1 cellular context compared by ENCODE assay signal in genomic region chr13:52652170-52652979, GRCh38.
A peak's percentile ranks its signal among the peaks of the same experiment; 100 is the strongest.
TF ChIP-seq lines count a peak whose summit lies in the region.

Gene SUGT1 (plus strand): TSS chr13:52652836. CDS start chr13:52652921, 85 bp downstream.

TF ChIP-seq in K562, 482 proteins besides CTCF, POLR2A, EP300 and RAD21 (continued from another document and continues in another):
- peak in 1 of 2 experiments; percentile 66; a peak in 1 of 4 replicates for TF ChIP-seq BCLAF1 (IDR thresholded peaks at IDR 0.05; ENCODE audit: borderline replicate concordance in 1 of 2, control insufficient read depth in 1 of 2, low read depth in 2 of 2, low read length in 1 of 2)
- no peak for TF ChIP-seq TEAD2 (tag; IDR thresholded peaks at IDR 0.05)
- TF ChIP-seq RBM22 (IDR thresholded peaks at IDR 0.05; ENCODE audit: low read depth, low read length, poor library complexity, severe bottlenecking) = no peak
- peak; percentile 72 for TF ChIP-seq TAF1 (IDR thresholded peaks at IDR 0.05; ENCODE audit: control insufficient read depth, extremely low read depth, insufficient read depth, low read length, severe bottlenecking)
- peak; percentile 89 for TF ChIP-seq GTF2E2 (tag; IDR thresholded peaks at IDR 0.05)
- TF ChIP-seq MBD2 (IDR thresholded peaks at IDR 0.05; ENCODE audit: borderline replicate concordance, low read depth) = peak; percentile 45; the same call in 1 of the 2 replicates
- no peak for TF ChIP-seq FOXO4 (CRISPR knock-in tag; IDR thresholded peaks at IDR 0.05)
- peak; percentile 35 for TF ChIP-seq HMGN3 (IDR thresholded peaks at IDR 0.05; ENCODE audit: borderline replicate concordance, extremely low read depth, insufficient read length, low read depth, low read length)
- TF ChIP-seq PHF8 (IDR thresholded peaks at IDR 0.05; ENCODE audit: borderline replicate concordance, low read length) = peak; percentile 70; the same call in 1 of the 2 replicates
- TF ChIP-seq MAX (CRISPR knock-in tag; IDR thresholded peaks at IDR 0.05) = peak; percentile 74
- TF ChIP-seq UBTF (IDR thresholded peaks at IDR 0.05; ENCODE audit: borderline replicate concordance in 1 of 2, low read depth in 2 of 2, low read length in 2 of 2) = peak; percentile 100
- peak; percentile 75 for TF ChIP-seq ZNF395 (CRISPR knock-in tag; IDR thresholded peaks at IDR 0.05)
- TF ChIP-seq ELF4 (CRISPR knock-in tag; IDR thresholded peaks at IDR 0.05) = 0 out of 2 replicates have a peak, but pooled peaks have one; percentile 61
- TF ChIP-seq PTTG1 (tag; IDR thresholded peaks at IDR 0.05; ENCODE audit: low read depth) = no peak
- TF ChIP-seq ELF1 (tag; IDR thresholded peaks at IDR 0.05) = peak; percentile 92
- peak; percentile 50 for TF ChIP-seq CCNT2 (IDR thresholded peaks at IDR 0.05; ENCODE audit: borderline replicate concordance, extremely low read depth, insufficient read length, low read depth, low read length)
- TF ChIP-seq ZNF431 (CRISPR knock-in tag; IDR thresholded peaks at IDR 0.05) = no peak
- TF ChIP-seq POLR2B (IDR thresholded peaks at IDR 0.05; ENCODE audit: low read depth, partially characterized antibody) = peak; percentile 74
- peak; percentile 55 for TF ChIP-seq MXI1 (IDR thresholded peaks at IDR 0.05; ENCODE audit: low read depth, low read length)
- no peak for TF ChIP-seq EHMT2 (IDR thresholded peaks at IDR 0.05)
- no peak for TF ChIP-seq ID3 (CRISPR knock-in tag; IDR thresholded peaks at IDR 0.05)
- peak; percentile 63; the same call in 1 of the 2 replicates for TF ChIP-seq ID3 (tag; IDR thresholded peaks at IDR 0.05)
- no peak for TF ChIP-seq SFPQ (IDR thresholded peaks at IDR 0.05; ENCODE audit: low read depth, low read length)
- TF ChIP-seq PKNOX1 (IDR thresholded peaks at IDR 0.05) = no peak
- TF ChIP-seq NBN (IDR thresholded peaks at IDR 0.05; ENCODE audit: low read depth) = peak; percentile 61
- TF ChIP-seq ARID3B (CRISPR knock-in tag; IDR thresholded peaks at IDR 0.05; ENCODE audit: borderline replicate concordance) = no peak
- TF ChIP-seq C11orf30 (IDR thresholded peaks at IDR 0.05; ENCODE audit: low read depth) = peak; percentile 66
- no peak for TF ChIP-seq SMARCE1 (IDR thresholded peaks at IDR 0.05)
- TF ChIP-seq BMI1 (IDR thresholded peaks at IDR 0.05; ENCODE audit: low read length) = peak; percentile 25; the same call in 1 of the 2 replicates
- peak; percentile 69; the same call in 1 of the 2 replicates for TF ChIP-seq ARID4B (CRISPR knock-in tag; IDR thresholded peaks at IDR 0.05)
- no peak for TF ChIP-seq ATF1 (CRISPR knock-in tag; IDR thresholded peaks at IDR 0.05)
- TF ChIP-seq ATF1 (tag; IDR thresholded peaks at IDR 0.05) = peak; percentile 89
- 0 out of 2 replicates have a peak, but pooled peaks have one; percentile 17 for TF ChIP-seq ZKSCAN8 (CRISPR knock-in tag; IDR thresholded peaks at IDR 0.05)
- no peak for TF ChIP-seq CEBPZ (IDR thresholded peaks at IDR 0.05; ENCODE audit: borderline replicate concordance, low read depth, low read length)
